Comparison of ENCODE assay signal across 8 cellular contexts in the genomic region with DNA sequence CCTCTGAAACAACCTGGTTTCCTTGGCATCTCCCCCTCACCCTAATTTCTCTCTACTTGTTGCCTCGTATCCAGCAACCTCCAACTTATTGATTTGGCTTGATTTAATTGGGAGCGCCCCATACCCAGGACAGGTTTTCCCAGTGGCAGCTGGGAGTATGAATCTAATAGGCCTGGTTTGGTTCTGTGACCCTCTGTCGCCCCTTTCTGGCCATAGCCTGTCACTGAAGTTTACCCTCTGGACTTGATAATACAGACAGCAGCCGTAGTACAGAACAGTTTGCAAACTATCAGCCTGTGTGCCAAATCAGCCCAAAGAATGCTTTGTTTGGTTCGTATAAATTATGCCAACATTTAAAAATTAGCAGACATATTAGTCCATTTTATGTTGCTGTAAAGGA.
DNase-seq lines count a peak whose midpoint lies in the region; ATAC-seq and TF ChIP-seq lines count a peak whose summit lies in the region.

No MANE protein-coding gene starts in this region.

- H3K27me3 ChIP-seq in SK-N-SH (ENCODE audit: insufficient read depth), result no peaks in the 10 kb centered on the region

- peak; percentile 50 for TF ChIP-seq CTCF in SK-N-SH (IDR thresholded peaks at IDR 0.05)

- CTCF ChIA-PET in SK-N-SH (lab: Yijun Ruan, JAX), result interaction anchor here (0.6 to 6.5 kb wide), 49 partner anchors 9 to 559 kb away, joined by 3 to 61 read pairs (median 4); no protein-coding TSS in a partner anchor

- no peaks in the 10 kb centered on the region for H3K9me3 ChIP-seq in SK-N-SH

- no peak overlapping the region for H2AFZ ChIP-seq in SK-N-SH (ENCODE audit: low read depth)

- no peaks in the 10 kb centered on the region for H4K20me1 ChIP-seq in SK-N-SH (ENCODE audit: insufficient read depth)

- H3K9ac ChIP-seq in SK-N-SH, result no peak overlapping the region

- no peaks in the 10 kb centered on the region for H3K79me2 ChIP-seq in SK-N-SH (ENCODE audit: insufficient read depth)

- no peaks in the 10 kb centered on the region; a peak in 1 of 4 replicates for H3K4me1 ChIP-seq in SK-N-SH (ENCODE audit: control insufficient read depth in 1 of 2, insufficient read depth in 2 of 2, low read depth in 1 of 2, low read length in 1 of 2)

- WGBS in SK-N-SH (ENCODE audit: low lambda C conversion rate), result 32% methylated on average over 5 of the region's 5 CpGs

- DNase-seq in A172 (ENCODE audit: low spot score), result peak; percentile 19
- DNase-seq in HuH-7 (ENCODE audit: low spot score), result peak; percentile 11
- peak; percentile 36 for DNase-seq in SK-N-SH
- peak; percentile 49 for DNase-seq in iPS DF 4.7 (ENCODE audit: extremely low read depth, low spot score)
- DNase-seq in T-helper 9 cell, result no peak
- DNase-seq in SKM-1 (lab: John Stamatoyannopoulos, UW; ENCODE audit: unreplicated experiment), result no peak

- no peak overlapping the region for H3K27ac ChIP-seq in SK-N-SH (ENCODE audit: low read depth in 2 of 2, low read length in 1 of 2)

- H3K4me3 ChIP-seq in SK-N-SH (ENCODE audit: low read depth in 2 of 2, low read length in 1 of 2), result peak overlapping the region in 1 of 2 experiments; percentile 54; a peak in 1 of 4 replicates

- no peaks in the 10 kb centered on the region for H3K9me2 ChIP-seq in SK-N-SH

- H3K36me3 ChIP-seq in SK-N-SH (replicated peaks in 1 of 2; ENCODE audit: control insufficient read depth in 1 of 2, insufficient read depth in 2 of 2, low read length in 1 of 2), result no peaks in the 10 kb centered on the region

- POLR2A ChIA-PET in SK-N-SH (lab: Yijun Ruan, JAX), result no interaction called here

- peak; percentile 50 for ATAC-seq in GM18873 (IDR thresholded peaks at IDR 0.05; ENCODE audit: low FRiP score, unreplicated experiment)
- ATAC-seq in GM21381 (IDR thresholded peaks at IDR 0.05; ENCODE audit: unreplicated experiment), result no peak

- TF ChIP-seq EP300 in SK-N-SH (IDR thresholded peaks at IDR 0.05; ENCODE audit: borderline replicate concordance in 1 of 2, low read depth in 1 of 2, low read length in 1 of 2), result no peak

- H3F3A ChIP-seq in SK-N-SH (replicated peaks; ENCODE audit: insufficient read depth), result no peaks in the 10 kb centered on the region

- no peak overlapping the region for H3K4me2 ChIP-seq in SK-N-SH

- TF ChIP-seq RAD21 in SK-N-SH (IDR thresholded peaks at IDR 0.05; ENCODE audit: low read length), result peak; percentile 85

TF ChIP-seq in SK-N-SH, 30 proteins besides CTCF, POLR2A, EP300 and RAD21:
- TF ChIP-seq TCF12 (IDR thresholded peaks at IDR 0.05), result no peak
- peak; percentile 71 for TF ChIP-seq SMC3 (IDR thresholded peaks at IDR 0.05; ENCODE audit: low read depth, low read length)

Comparison
In these comparisons a context has a peak if more than half of its experiments do, and no peak if none do; other contexts are left out.
1. DNase-seq: peak in A172 (single experiment), HuH-7 (single experiment), SK-N-SH (single experiment) and iPS DF 4.7 (single experiment); none in T-helper 9 cell (single experiment) and SKM-1 (single experiment).